In genomic region chr1:111921948-111922347, GRCh38 we compare ENCODE assay signal across 19 cellular contexts.
"Had no signal": no experiment of that assay in that cellular context is flagged by ENCODE, and none has a peak within 500 bp of the region (broad histone marks: within the 10 kb centered on the region; RNA-seq: fewer than 3 reads in every experiment).

No MANE protein-coding gene starts in this region.

- H3K36me3 Mint-ChIP-seq: immature natural killer cell, natural killer cell had no signal

- H3K4me1 Mint-ChIP-seq: immature natural killer cell, natural killer cell had no signal

- H3K9me3 Mint-ChIP-seq: immature natural killer cell, natural killer cell, neural crest cell had no signal

- H3K27me3 ChIP-seq: body of pancreas, gastrocnemius medialis, ovary, testis, transverse colon had no signal

- H3K27ac Mint-ChIP-seq: immature natural killer cell, natural killer cell had no signal

- H3K4me3 ChIP-seq: body of pancreas, cardiac muscle cell, coronary artery, gastrocnemius medialis, ovary, psoas muscle, testis, transverse colon had no signal

- H3K4me3 Mint-ChIP-seq: immature natural killer cell, natural killer cell, neural crest cell had no signal

- H3K27ac ChIP-seq: body of pancreas, cardiac muscle cell, coronary artery, ovary, testis, transverse colon had no signal

- DNase-seq: body of pancreas; effector CD8-positive, alpha-beta T cell; gastrocnemius medialis; glutamatergic neuron; immature natural killer cell; kidney; left colon; mammary epithelial cell; natural killer cell; ovary; psoas muscle; small intestine; stimulated activated CD4-positive, alpha-beta T cell treated with anti-CD3 and anti-CD28 coated beads, Interleukin-2, amount 100 ng/mL, for 48 hours; stimulated activated naive CD4-positive, alpha-beta T cell treated with Interleukin-2 at 50 U/mL for 16 hours; testis; transverse colon had no signal
